Comparison of ENCODE assay signal across 19 cellular contexts in the genomic region with DNA sequence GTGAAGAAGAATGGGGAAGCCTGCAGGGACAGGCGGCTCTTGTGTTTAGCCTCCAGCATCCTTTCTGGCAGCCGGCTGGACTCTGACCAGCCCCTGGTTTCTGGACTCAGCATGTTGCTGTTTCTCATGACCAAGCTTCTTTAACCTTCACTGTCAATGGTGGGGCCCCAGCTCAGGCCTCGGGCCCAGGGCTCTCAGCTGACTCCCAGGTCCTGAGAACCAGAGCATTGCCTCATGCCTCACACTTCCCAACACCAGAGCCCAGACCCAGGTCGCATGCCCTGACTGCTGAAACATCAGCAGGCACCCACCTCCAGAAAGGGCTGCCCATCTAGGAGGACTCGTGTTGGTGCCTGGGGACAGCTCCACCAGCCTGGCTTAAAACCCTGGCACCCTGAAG. TPM values are rescaled to one million over a fixed set of nuclear protein-coding genes. Genes with fewer than 3 reads are reported as not detected.
A peak's percentile ranks its signal among the peaks of the same experiment; 100 is the strongest.
DNase-seq lines count a peak whose midpoint lies in the region; ATAC-seq, FAIRE-seq and TF ChIP-seq lines count a peak whose summit lies in the region.
"Had no signal": no experiment of that assay in that cellular context is flagged by ENCODE, and none has a peak within 500 bp of the region (broad histone marks: within the 10 kb centered on the region; RNA-seq: fewer than 3 reads in every experiment).

No MANE protein-coding gene starts in this region.

- in situ Hi-C loops in GM13977 (cut with MboI; ENCODE audit: low pct_unique_long_range_greater_than_20kb, low sequenced_read_pairs, unreplicated experiment): no loop called here

- intact Hi-C loops in HCT116 (cut with micrococcal nuclease): no loop called here
- intact Hi-C loops in sigmoid colon (cut with DNase I): no loop called here
- intact Hi-C loops in OCI-LY7 (cut with micrococcal nuclease; ENCODE audit: unreplicated experiment): no loop called here

- BruUV-seq in HCT116 (replicated peaks; lab: Mats Ljungman, UMichigan): no TSS peak
- BruUV-seq in OCI-LY7 (replicated peaks; lab: Mats Ljungman, UMichigan): no TSS peak

- H3K79me2 ChIP-seq in HCT116 (ENCODE audit: insufficient read depth, low read length): no peaks in the 10 kb centered on the region
- no peaks in the 10 kb centered on the region for H3K79me2 ChIP-seq in OCI-LY7 (ENCODE audit: insufficient read depth, low read depth, low read length)

- H3K27ac ChIP-seq in A549 (no peak overlapping the region), HCT116 (ENCODE audit: low read depth, low read length) (no peak overlapping the region), sigmoid colon (no peak overlapping the region), OCI-LY7 (ENCODE audit: low read depth, low read length, poor library complexity, severe bottlenecking) (no peak overlapping the region)
- H3K27ac ChIP-seq: HL-60 had no signal

- CTCF ChIA-PET in A549 (lab: Yijun Ruan, JAX) (no interaction called here), HCT116 (lab: Charles Lee) (no interaction called here), OCI-LY7 (lab: Charles Lee; ENCODE audit: unreplicated experiment) (no interaction called here)

- no peak overlapping the region for H3K4me3 ChIP-seq in A549
- H3K4me3 ChIP-seq in HCT116 (replicated peaks in 1 of 2; ENCODE audit: low read depth in 1 of 2, low read length in 2 of 2): no peak overlapping the region
- no peak overlapping the region for H3K4me3 ChIP-seq in sigmoid colon
- no peak overlapping the region for H3K4me3 ChIP-seq in OCI-LY7 (ENCODE audit: low read depth, low read length, poor library complexity, severe bottlenecking)
- H3K4me3 ChIP-seq: GM12878, HAP-1 had no signal

- POLR2A ChIA-PET in A549 (lab: Yijun Ruan, JAX) (no interaction called here), HCT116 (lab: Charles Lee) (no interaction called here), OCI-LY7 (lab: Charles Lee) (no interaction called here)

- H3K27me3 ChIP-seq in HCT116 (ENCODE audit: insufficient read depth, low read length): peaks cover 7% of the 10 kb centered on the region; the same call in 1 of the 2 replicates
- H3K27me3 ChIP-seq in sigmoid colon: no peaks in the 10 kb centered on the region

- H3K9me2 ChIP-seq in HCT116 (ENCODE audit: insufficient read depth) (no peaks in the 10 kb centered on the region), OCI-LY7 (ENCODE audit: insufficient read depth, low read length) (no peaks in the 10 kb centered on the region)

- DNase-seq in A549 (ENCODE audit: low read depth in 1 of 2, low spot score in 1 of 2): no peak
- DNase-seq in HCT116 (ENCODE audit: low read depth, low spot score): no peak
- peak; percentile 82 for DNase-seq in mesenteric fat pad (ENCODE audit: low spot score)
- peak; percentile 40 for DNase-seq in sigmoid colon
- DNase-seq in OCI-LY7 (ENCODE audit: low spot score): no peak
- DNase-seq in GM13977 (ENCODE audit: low spot score): no peak
- DNase-seq in cerebellum (ENCODE audit: low spot score): no peak
- DNase-seq in NK-92 treated with Interleukin-12 subunit alpha and Interleukin-12 subunit beta, amount 100 ng/mL, for 24 hours (lab: John Stamatoyannopoulos, UW): no peak
- DNase-seq: 8988T; ACHN; C1 segment of cervical spinal cord; Calu3; CD4-positive, alpha-beta T cell; DMS 273 treated with DMSO at 0.1 percent for 48 hours; GOT3; HFFc6 had no signal

- H4K20me1 ChIP-seq in HCT116 (ENCODE audit: insufficient read depth): no peaks in the 10 kb centered on the region
- H4K20me1 ChIP-seq in OCI-LY7 (ENCODE audit: insufficient read depth, low read length): no peaks in the 10 kb centered on the region

- H3K9ac ChIP-seq in HCT116 (ENCODE audit: low read length): no peak overlapping the region

- no peak for TF ChIP-seq CTCF in A549 (IDR thresholded peaks at IDR 0.05)
- TF ChIP-seq CTCF in HCT116 (IDR thresholded peaks at IDR 0.05 in 2 of 3, conservative IDR thresholded peaks at IDR 0.05 in 1 of 3; ENCODE audit: borderline replicate concordance in 1 of 3, insufficient read depth in 1 of 3, low read depth in 2 of 3, low read length in 2 of 3): no peak
- TF ChIP-seq CTCF in sigmoid colon (IDR thresholded peaks at IDR 0.05): no peak
- TF ChIP-seq CTCF in OCI-LY7 (conservative IDR thresholded peaks at IDR 0.05; ENCODE audit: low read length): no peak
- no peak for TF ChIP-seq CTCF in GM13977 (IDR thresholded peaks at IDR 0.05; ENCODE audit: extremely low read depth, insufficient read depth, missing control alignments)

- TF ChIP-seq EP300 in A549 (IDR thresholded peaks at IDR 0.05): no peak
- no peak for TF ChIP-seq EP300 in sigmoid colon (IDR thresholded peaks at IDR 0.05)

- H3K4me1 ChIP-seq in A549 (no peaks in the 10 kb centered on the region), HCT116 (ENCODE audit: control insufficient read depth in 1 of 2, insufficient read depth in 2 of 2, low read length in 2 of 2) (no peaks in the 10 kb centered on the region), sigmoid colon (peaks cover 0 to 24% (median 15%) of the 10 kb centered on the region in 4 donors), OCI-LY7 (ENCODE audit: insufficient read depth, low read length, poor library complexity, severe bottlenecking) (no peaks in the 10 kb centered on the region)
- H3K4me1 ChIP-seq: HAP-1 had no signal

- no peaks in the 10 kb centered on the region for H3K36me3 ChIP-seq in HCT116 (ENCODE audit: control insufficient read depth in 1 of 2, insufficient read depth in 2 of 2, low read length in 2 of 2)
- H3K36me3 ChIP-seq in sigmoid colon: no peaks in the 10 kb centered on the region
- H3K36me3 ChIP-seq in OCI-LY7 (ENCODE audit: insufficient read depth, low read length): no peaks in the 10 kb centered on the region
- H3K36me3 ChIP-seq: HAP-1 had no signal

- H3K9me3 ChIP-seq in A549 (peaks cover 10% of the 10 kb centered on the region; the same call in 2 of the 3 replicates), HCT116 (ENCODE audit: control insufficient read depth in 1 of 2, insufficient read depth in 1 of 2, low read depth in 1 of 2, low read length in 2 of 2) (no peaks in the 10 kb centered on the region), sigmoid colon (peaks cover 0 to 5% (median 1%) of the 10 kb centered on the region in 4 donors), OCI-LY7 (ENCODE audit: low read length) (no peaks in the 10 kb centered on the region)
- H3K9me3 ChIP-seq: HAP-1 had no signal

- no peak for TF ChIP-seq POLR2A in A549 (IDR thresholded peaks at IDR 0.05; ENCODE audit: low read length)
- TF ChIP-seq POLR2A in HCT116 (IDR thresholded peaks at IDR 0.05; ENCODE audit: borderline replicate concordance, extremely low read depth, insufficient read depth, insufficient read length): no peak
- no peak for TF ChIP-seq POLR2A in sigmoid colon (IDR thresholded peaks at IDR 0.05)

- TF ChIP-seq RAD21 in A549 (conservative IDR thresholded peaks at IDR 0.05 in 1 of 2, IDR thresholded peaks at IDR 0.05 in 1 of 2) (no peak), HCT116 (IDR thresholded peaks at IDR 0.05; ENCODE audit: low read depth) (no peak)

- no peak for FAIRE-seq in A549 (lab: Jason Lieb, UNC)
- FAIRE-seq: GM12878 had no signal

- WGBS in A549 (ENCODE audit: missing lambda C conversion rate): 39% methylated on average over 5 of the region's 5 CpGs
- WGBS in sigmoid colon, 2 donors: 79 to 80% methylated on average over 5 of the region's 5 CpGs

- no peak overlapping the region for H3K4me2 ChIP-seq in A549
- no peak overlapping the region for H3K4me2 ChIP-seq in HCT116 (ENCODE audit: low read length)
- H3K4me2 ChIP-seq in OCI-LY7 (ENCODE audit: low read length): no peak overlapping the region

- RAD21 ChIA-PET in HCT116 (lab: Charles Lee; ENCODE audit: low non-redundant PET in 1 of 2, low total read pairs in 2 of 2, uncharacterized antibody in 2 of 2, unreplicated experiment in 2 of 2): no interaction called here

- no peak overlapping the region for H2AFZ ChIP-seq in HCT116 (ENCODE audit: low read depth, low read length, poor library complexity, severe bottlenecking)
- no peak overlapping the region for H2AFZ ChIP-seq in OCI-LY7 (ENCODE audit: low read length)

- ATAC-seq in A549 (peak; percentile 38 to 47; a peak in 3 of 6 replicates), HCT116 (peak; percentile 25; the same call in 1 of the 2 replicates)
- ATAC-seq: GM12878 had no signal

TF ChIP-seq in A549, 52 proteins besides CTCF, POLR2A, EP300 and RAD21 (continues in another document):
- no peak for TF ChIP-seq JUNB (IDR thresholded peaks at IDR 0.05)
- TF ChIP-seq CHD2 (IDR thresholded peaks at IDR 0.05; ENCODE audit: low read length, partially characterized antibody): no peak

TF ChIP-seq in HCT116, 20 proteins besides CTCF, POLR2A, EP300 and RAD21:
- no peak for TF ChIP-seq FOSL1 (IDR thresholded peaks at IDR 0.05; ENCODE audit: low read depth)
- no peak for TF ChIP-seq CBX3 (IDR thresholded peaks at IDR 0.05; ENCODE audit: low read depth)
- no peak for TF ChIP-seq JUND (IDR thresholded peaks at IDR 0.05)
- TF ChIP-seq SP1 (IDR thresholded peaks at IDR 0.05; ENCODE audit: low read depth): no peak

RNA-seq across cellular contexts. Expression of a gene that starts 34.8 kb away (rescaled TPM):
- polyA plus RNA-seq in A549 (2011; rRNA removed) (0.16 and 0.25 TPM in 2 replicates), A549 (2017; fragmentation: RNase III; extraction: RNeasy Plus Mini Kit Qiagen cat#74134 plus additional on column Dnase treatment) (0.09 to 0.22 TPM (median 0.21 TPM) in 3 replicates), sigmoid colon (10 to 100 TPM in 2 of 3 donors, 1 to 10 TPM in 1; 5.1 to 20.4 (median 11.4) TPM)
- 0.09 and 0.13 TPM in 2 replicates for polyA plus RNA-seq in A549 (2012; cell fraction: cytosol; rRNA removed)
- polyA plus RNA-seq in A549 (2012; cell fraction: nucleus; rRNA removed): 0.10 and 0.23 TPM in 2 replicates
- 0.39 and 0.41 TPM in 2 replicates for polyA minus RNA-seq in A549 (2011; rRNA and poly(A)+ RNA removed)
- total RNA-seq in HCT116 (2021; ENCODE audit: unreplicated experiment) (19.7 TPM), mesenteric fat pad (1.4 TPM), sigmoid colon (100 to 1,000 TPM in 3 of 4 donors, 10 to 100 TPM in 1; 71.5 to 143 (median 112) TPM), OCI-LY7 (2022) (not detected in 2 replicates), cerebellum (28.7 TPM)
- 8.5 and 10.0 TPM in 2 replicates for polyA plus RNA-seq in HCT116 (2012)
- total RNA-seq in OCI-LY7 (2014; rRNA removed; shearing (Covaris generic)): not detected in 2 replicates
- total RNA-seq: HFFc6 had no signal

Comparison
In these comparisons a context has a peak if more than half of its experiments do, and no peak if none do; other contexts are left out.
1. DNase-seq: peak in mesenteric fat pad (single experiment) and sigmoid colon (single experiment); none in A549 (0 of 2), HCT116 (single experiment), OCI-LY7 (single experiment), GM13977 (single experiment), cerebellum (single experiment) and NK-92 treated with Interleukin-12 subunit alpha and Interleukin-12 subunit beta, amount 100 ng/mL, for 24 hours (single experiment).